9 cellular contexts compared by ENCODE assay signal in genomic region chr5:37721447-37721871, GRCh38.
DNase-seq lines count a peak whose midpoint lies in the region; ATAC-seq and TF ChIP-seq lines count a peak whose summit lies in the region.
"Had no signal": no experiment of that assay in that cellular context is flagged by ENCODE, and none has a peak within 500 bp of the region (broad histone marks: within the 10 kb centered on the region; RNA-seq: fewer than 3 reads in every experiment).

No MANE protein-coding gene starts in this region.

- H3K36me3 ChIP-seq in upper lobe of right lung (peaks cover 19% of the 10 kb centered on the region), right atrium auricular region (no peaks in the 10 kb centered on the region)

- H3K27ac ChIP-seq in upper lobe of right lung = no peak overlapping the region
- no peak overlapping the region for H3K27ac ChIP-seq in right atrium auricular region
- H3K27ac ChIP-seq: tibial artery had no signal

- no peak overlapping the region for H3K27ac Mint-ChIP-seq in type B pancreatic cell

- no peak for TF ChIP-seq CTCF in choroid plexus epithelial cell (conservative IDR thresholded peaks at IDR 0.05; ENCODE audit: low read depth, low read length)
- no peak for TF ChIP-seq CTCF in upper lobe of right lung (IDR thresholded peaks at IDR 0.05)
- no peak for TF ChIP-seq CTCF in right atrium auricular region (IDR thresholded peaks at IDR 0.05)
- no peak for TF ChIP-seq CTCF in type B pancreatic cell (conservative IDR thresholded peaks at IDR 0.05)

- peaks cover 9% of the 10 kb centered on the region for H3K4me1 ChIP-seq in upper lobe of right lung
- peaks cover 0 to 19% of the 10 kb centered on the region in 2 donors for H3K4me1 ChIP-seq in right atrium auricular region

- no peaks in the 10 kb centered on the region for H3K27me3 ChIP-seq in upper lobe of right lung
- no peaks in the 10 kb centered on the region for H3K27me3 ChIP-seq in right atrium auricular region
- H3K27me3 ChIP-seq: tibial artery had no signal

- no peak overlapping the region for H3K4me3 Mint-ChIP-seq in type B pancreatic cell

- H3K9me3 Mint-ChIP-seq in type B pancreatic cell = no peaks in the 10 kb centered on the region

- peak; percentile 56 for DNase-seq in choroid plexus epithelial cell (ENCODE audit: low read depth)
- no peak for DNase-seq in upper lobe of right lung
- no peak for DNase-seq in right atrium auricular region (ENCODE audit: low spot score)
- DNase-seq in type B pancreatic cell (ENCODE audit: extremely low spot score, unreplicated experiment) = no peak
- no peak for DNase-seq in NCI-H2196 (lab: John Stamatoyannopoulos, UW; ENCODE audit: unreplicated experiment)
- DNase-seq: tibial artery had no signal

- peaks cover 10% of the 10 kb centered on the region for H3K36me3 Mint-ChIP-seq in type B pancreatic cell

- no peak overlapping the region for H3K4me3 ChIP-seq in choroid plexus epithelial cell (ENCODE audit: low read depth, low read length)
- H3K4me3 ChIP-seq in upper lobe of right lung = no peak overlapping the region
- no peak overlapping the region for H3K4me3 ChIP-seq in right atrium auricular region
- H3K4me3 ChIP-seq: tibial artery had no signal

- H3K4me1 Mint-ChIP-seq in type B pancreatic cell (ENCODE audit: unreplicated experiment) = peaks cover 32% of the 10 kb centered on the region

- intact Hi-C loops in upper lobe of right lung (cut with DNase I) = no loop called here

- H3K9me3 ChIP-seq in upper lobe of right lung (no peaks in the 10 kb centered on the region), right atrium auricular region (no peaks in the 10 kb centered on the region)
- H3K9me3 ChIP-seq: tibial artery had no signal

- peaks cover 9% of the 10 kb centered on the region for H3K27me3 Mint-ChIP-seq in type B pancreatic cell

- ATAC-seq in GM18498 (IDR thresholded peaks at IDR 0.05; ENCODE audit: unreplicated experiment) (peak; percentile 73), GM21515 (IDR thresholded peaks at IDR 0.05; ENCODE audit: unreplicated experiment) (peak; percentile 73), HG03521 (IDR thresholded peaks at IDR 0.05; ENCODE audit: unreplicated experiment) (peak; percentile 52), upper lobe of right lung (no peak)
